In the genomic region with DNA sequence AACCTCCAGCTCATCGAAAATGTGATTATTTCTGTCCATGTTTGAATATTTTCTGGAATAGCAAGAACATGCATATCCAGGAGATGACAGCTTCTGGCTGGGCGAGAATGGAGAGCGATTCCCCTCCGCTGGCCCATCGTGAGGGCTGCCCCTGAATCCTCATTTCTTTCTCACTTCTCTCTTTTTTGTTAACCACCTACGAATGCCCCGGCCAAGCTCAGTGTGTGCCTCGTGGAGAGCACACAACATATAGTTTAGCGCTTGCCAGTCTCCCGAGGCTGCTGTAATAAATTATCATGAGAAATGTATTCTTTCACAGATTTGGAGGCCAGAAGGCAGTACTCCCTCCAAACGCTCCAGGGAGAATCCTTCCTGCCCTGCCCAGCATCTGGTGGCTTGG, we compare ENCODE assay signal across 29 cellular contexts.
"Had no signal": no experiment of that assay in that cellular context is flagged by ENCODE, and none has a peak within 500 bp of the region (broad histone marks: within the 10 kb centered on the region; RNA-seq: fewer than 3 reads in every experiment).

No MANE protein-coding gene starts in this region.

- H3K36me3 ChIP-seq: adrenal gland, breast epithelium, MG63, SJCRH30 had no signal

- H3K36me3 Mint-ChIP-seq: activated naive CD4-positive, alpha-beta T cell treated with anti-CD3 and anti-CD28 coated beads, Interleukin-2, amount 50 U/mL, for 72 hours had no signal

- H3K27me3 ChIP-seq: adrenal gland, body of pancreas, MG63 had no signal

- H3K9me3 ChIP-seq: adrenal gland, body of pancreas, MG63, SJCRH30 had no signal

- H3K4me1 Mint-ChIP-seq: activated CD4-positive, alpha-beta T cell treated with anti-CD3 and anti-CD28 coated beads for 36 hours; activated CD4-positive, alpha-beta T cell treated with anti-CD3 and anti-CD28 coated beads, Interleukin-2, amount 10 ng/mL, durations not matched to agents 7 days and 5 days had no signal

- H3K4me3 Mint-ChIP-seq: activated CD4-positive, alpha-beta T cell treated with anti-CD3 and anti-CD28 coated beads for 36 hours; activated CD4-positive, alpha-beta T cell treated with anti-CD3 and anti-CD28 coated beads, Interleukin-2, amount 10 ng/mL, durations not matched to agents 7 days and 5 days; activated CD8-positive, alpha-beta T cell treated with anti-CD3 and anti-CD28 coated beads, Interleukin-2, amount 10 ng/mL, durations not matched to agents 7 days and 5 days; activated naive CD4-positive, alpha-beta T cell treated with anti-CD3 and anti-CD28 coated beads for 36 hours; activated T-cell treated with anti-CD3 and anti-CD28 coated beads, Interleukin-2, amount 50 U/mL, for 4 hours; activated T-helper 1 cell treated with anti-CD3 and anti-CD28 coated beads, Interleukin-12 subunit alpha, Interleukin-12 subunit beta, Interleukin-2, Interleukin-4 antibody, amounts not matched to agents 30 ng/mL and 10 ng/mL and 1 ng/mL, durations not matched to agents 14 hours and 24 hours and 36 hours had no signal

- H3K4me3 ChIP-seq: adrenal gland, body of pancreas, breast epithelium, MG63, SJCRH30, SK-N-MC had no signal

- H3K27ac ChIP-seq: adrenal gland, body of pancreas, breast epithelium, SJCRH30, SK-N-MC had no signal

- H3K4me1 ChIP-seq: adrenal gland, body of pancreas, breast epithelium, SJCRH30 had no signal

- DNase-seq: activated CD4-positive, alpha-beta T cell treated with anti-CD3 and anti-CD28 coated beads for 36 hours; activated CD4-positive, alpha-beta T cell treated with anti-CD3 and anti-CD28 coated beads, Interleukin-2, amount 10 ng/mL, durations not matched to agents 7 days and 5 days; activated CD4-positive, alpha-beta T cell treated with anti-CD3 and anti-CD28 coated beads, Interleukin-2, amount 50 U/mL, for 48 hours; activated CD8-positive, alpha-beta T cell treated with anti-CD3 and anti-CD28 coated beads, Interleukin-2, amount 10 ng/mL, durations not matched to agents 7 days and 5 days; activated gamma-delta T cell treated with Interleukin-2 at 50 U/mL for 16 hours; activated naive CD4-positive, alpha-beta T cell treated with anti-CD3 and anti-CD28 coated beads for 36 hours; activated T-cell treated with anti-CD3 and anti-CD28 coated beads, Interleukin-2, amount 50 U/mL, for 4 hours; adrenal gland; body of pancreas; Kasumi-1; KG1; MG63; NCI-H1092 treated with DMSO at 0.1 percent for 48 hours; NCI-H1417; NCI-H146; NCI-H187; NCI-H2029 treated with DMSO at 0.1 percent for 48 hours; NCI-H2107; NCI-H2171; NCI-H524 treated with DMSO at 0.1 percent for 48 hours; SHP77; SJCRH30; T1000 had no signal

- ATAC-seq: activated CD4-positive, alpha-beta T cell treated with anti-CD3 and anti-CD28 coated beads for 36 hours; activated CD8-positive, alpha-beta T cell treated with anti-CD3 and anti-CD28 coated beads, Interleukin-2, amount 10 ng/mL, durations not matched to agents 7 days and 5 days; activated naive CD4-positive, alpha-beta T cell treated with anti-CD3 and anti-CD28 coated beads, Interleukin-2, amount 50 U/mL, for 72 hours; activated T-cell treated with anti-CD3 and anti-CD28 coated beads, Interleukin-2, amount 50 U/mL, for 4 hours; body of pancreas; Panc1 had no signal

- H3K9me3 Mint-ChIP-seq: activated CD4-positive, alpha-beta T cell treated with anti-CD3 and anti-CD28 coated beads, Interleukin-2, amount 10 ng/mL, durations not matched to agents 7 days and 5 days; activated naive CD4-positive, alpha-beta T cell treated with anti-CD3 and anti-CD28 coated beads for 36 hours; activated T-cell treated with anti-CD3 and anti-CD28 coated beads, Interleukin-2, amount 50 U/mL, for 4 hours; activated T-helper 1 cell treated with anti-CD3 and anti-CD28 coated beads, Interleukin-12 subunit alpha, Interleukin-12 subunit beta, Interleukin-2, Interleukin-4 antibody, amounts not matched to agents 30 ng/mL and 10 ng/mL and 1 ng/mL, durations not matched to agents 14 hours and 24 hours and 36 hours had no signal

- FAIRE-seq: astrocyte had no signal

- H3K27ac Mint-ChIP-seq: activated CD4-positive, alpha-beta T cell treated with anti-CD3 and anti-CD28 coated beads for 36 hours; activated CD4-positive, alpha-beta T cell treated with anti-CD3 and anti-CD28 coated beads, Interleukin-2, amount 10 ng/mL, durations not matched to agents 7 days and 5 days; activated CD8-positive, alpha-beta T cell treated with anti-CD3 and anti-CD28 coated beads, Interleukin-2, amount 10 ng/mL, durations not matched to agents 7 days and 5 days; activated naive CD4-positive, alpha-beta T cell treated with anti-CD3 and anti-CD28 coated beads for 36 hours; activated naive CD4-positive, alpha-beta T cell treated with anti-CD3 and anti-CD28 coated beads, Interleukin-2, amount 50 U/mL, for 72 hours; activated T-helper 1 cell treated with anti-CD3 and anti-CD28 coated beads, Interleukin-12 subunit alpha, Interleukin-12 subunit beta, Interleukin-2, Interleukin-4 antibody, amounts not matched to agents 30 ng/mL and 10 ng/mL and 1 ng/mL, durations not matched to agents 14 hours and 24 hours and 36 hours had no signal
